Comparison of ENCODE assay signal across 12 cellular contexts in genomic region chr22:19488884-19489843, GRCh38. TPM values are rescaled to one million over a fixed set of nuclear protein-coding genes. Genes with fewer than 3 reads are reported as not detected.
DNase-seq lines count a peak whose midpoint lies in the region; ATAC-seq, FAIRE-seq and TF ChIP-seq lines count a peak whose summit lies in the region.
"Had no signal": no experiment of that assay in that cellular context is flagged by ENCODE, and none has a peak within 500 bp of the region (broad histone marks: within the 10 kb centered on the region; RNA-seq: fewer than 3 reads in every experiment).

No MANE protein-coding gene starts in this region.

- TF ChIP-seq RAD21 in A549 (conservative IDR thresholded peaks at IDR 0.05 in 1 of 2, IDR thresholded peaks at IDR 0.05 in 1 of 2), result no peak

- H3K4me2 ChIP-seq in A549, result no peak overlapping the region

- no peak overlapping the region for H3K4me3 Mint-ChIP-seq in stimulated activated effector memory CD8-positive, alpha-beta T cell treated with anti-CD3 and anti-CD28 coated beads, Interleukin-12 subunit alpha, Interleukin-12 subunit beta, amount 100 ng/mL, for 72 hours
- H3K4me3 Mint-ChIP-seq: activated CD4-positive, alpha-beta memory T cell treated with anti-CD3 and anti-CD28 coated beads, Interleukin-2, amount 10 ng/mL, durations not matched to agents 7 days and 5 days; IgD-negative memory B cell had no signal

- H3K27ac ChIP-seq in A549 (no peak overlapping the region), VCaP (peak overlapping the region; percentile 32)
- H3K27ac ChIP-seq: epithelial cell of prostate had no signal

- no peaks in the 10 kb centered on the region for H3K9me3 Mint-ChIP-seq in stimulated activated effector memory CD8-positive, alpha-beta T cell treated with anti-CD3 and anti-CD28 coated beads, Interleukin-12 subunit alpha, Interleukin-12 subunit beta, amount 100 ng/mL, for 72 hours
- H3K9me3 Mint-ChIP-seq: activated CD4-positive, alpha-beta memory T cell treated with anti-CD3 and anti-CD28 coated beads, Interleukin-2, amount 10 ng/mL, durations not matched to agents 7 days and 5 days; IgD-negative memory B cell had no signal

- CTCF ChIA-PET in A549 (lab: Yijun Ruan, JAX), result interaction anchor here (0.7 to 2.1 kb wide), 3 partner anchors 17 to 142 kb away, joined by 3 to 6 read pairs (median 3); no protein-coding TSS in a partner anchor

- no peak overlapping the region for H3K4me3 ChIP-seq in A549

- no peak for TF ChIP-seq POLR2A in A549 (IDR thresholded peaks at IDR 0.05; ENCODE audit: low read length)

- H3K36me3 Mint-ChIP-seq in stimulated activated effector memory CD8-positive, alpha-beta T cell treated with anti-CD3 and anti-CD28 coated beads, Interleukin-12 subunit alpha, Interleukin-12 subunit beta, amount 100 ng/mL, for 72 hours, result peaks cover 98% of the 10 kb centered on the region
- H3K36me3 Mint-ChIP-seq: IgD-negative memory B cell had no signal

- TF ChIP-seq CTCF in A549 (IDR thresholded peaks at IDR 0.05) (no peak), VCaP (conservative IDR thresholded peaks at IDR 0.05) (peak; percentile 55)

- H3K4me1 Mint-ChIP-seq in stimulated activated effector memory CD8-positive, alpha-beta T cell treated with anti-CD3 and anti-CD28 coated beads, Interleukin-12 subunit alpha, Interleukin-12 subunit beta, amount 100 ng/mL, for 72 hours, result peaks cover 20% of the 10 kb centered on the region

- FAIRE-seq in A549 (lab: Jason Lieb, UNC), result no peak
- FAIRE-seq: urothelium cell line had no signal

- DNase-seq in A549 (ENCODE audit: low read depth in 1 of 2, low spot score in 1 of 2), result peak in 1 of 2 experiments; percentile 14
- DNase-seq in GM03348 (ENCODE audit: low spot score), result peak; percentile 58
- no peak for DNase-seq in left cardiac atrium
- no peak for DNase-seq in T-helper 1 cell
- DNase-seq in RPMI8226, result no peak
- no peak for DNase-seq in stimulated activated effector memory CD8-positive, alpha-beta T cell treated with anti-CD3 and anti-CD28 coated beads, Interleukin-12 subunit alpha, Interleukin-12 subunit beta, amount 100 ng/mL, for 72 hours (ENCODE audit: low spot score in 2 of 2)
- DNase-seq: activated CD4-positive, alpha-beta memory T cell treated with anti-CD3 and anti-CD28 coated beads, Interleukin-2, amount 10 ng/mL, durations not matched to agents 7 days and 5 days had no signal

- WGBS in A549 (ENCODE audit: missing lambda C conversion rate), result 90% methylated on average over 7 of the region's 7 CpGs

- no peak overlapping the region for H3K27ac Mint-ChIP-seq in stimulated activated effector memory CD8-positive, alpha-beta T cell treated with anti-CD3 and anti-CD28 coated beads, Interleukin-12 subunit alpha, Interleukin-12 subunit beta, amount 100 ng/mL, for 72 hours
- H3K27ac Mint-ChIP-seq: activated CD4-positive, alpha-beta memory T cell treated with anti-CD3 and anti-CD28 coated beads, Interleukin-2, amount 10 ng/mL, durations not matched to agents 7 days and 5 days had no signal

- 0 out of 3 replicates have a peak, but pooled peaks cover 3% of the 10 kb centered on the region for H3K4me1 ChIP-seq in A549

- TF ChIP-seq EP300 in A549 (IDR thresholded peaks at IDR 0.05), result no peak

- POLR2A ChIA-PET in A549 (lab: Yijun Ruan, JAX), result interaction anchor here (1.0 kb wide), 1 partner anchor 9 kb away, joined by 4 read pairs; the partner anchor contains the start of gene CDC45

- intact Hi-C loops in left cardiac atrium (cut with DNase I), result no loop called here

- ATAC-seq in A549, result peak; percentile 54 to 73; a peak in 4 of 6 replicates
- ATAC-seq in left cardiac atrium, result peak; percentile 47 to 71
- ATAC-seq in GM19467 (IDR thresholded peaks at IDR 0.05; ENCODE audit: unreplicated experiment), result no peak
- ATAC-seq in stimulated activated effector memory CD8-positive, alpha-beta T cell treated with anti-CD3 and anti-CD28 coated beads, Interleukin-12 subunit alpha, Interleukin-12 subunit beta, amount 100 ng/mL, for 72 hours, result no peak

- H3K9me3 ChIP-seq in A549, result no peaks in the 10 kb centered on the region

TF ChIP-seq in A549, 52 proteins besides CTCF, POLR2A, EP300 and RAD21 (continues in another document):
- no peak for TF ChIP-seq E2F6 (IDR thresholded peaks at IDR 0.05; ENCODE audit: borderline replicate concordance, low read depth)
- no peak for TF ChIP-seq MAX (IDR thresholded peaks at IDR 0.05)
- no peak for TF ChIP-seq HMGXB4 (CRISPR knock-in tag; IDR thresholded peaks at IDR 0.05; ENCODE audit: borderline replicate concordance)
- TF ChIP-seq EHMT2 (IDR thresholded peaks at IDR 0.05; ENCODE audit: low read depth), result no peak
- TF ChIP-seq RFX5 (IDR thresholded peaks at IDR 0.05), result no peak
- TF ChIP-seq FOSL2 (IDR thresholded peaks at IDR 0.05), result no peak
- TF ChIP-seq FOSL2 (CRISPR knock-in tag; IDR thresholded peaks at IDR 0.05), result no peak
- no peak for TF ChIP-seq HOXB5 (CRISPR knock-in tag; IDR thresholded peaks at IDR 0.05)
- TF ChIP-seq ZSCAN20 (CRISPR knock-in tag; IDR thresholded peaks at IDR 0.05), result no peak

RNA-seq across cellular contexts. Expression of gene CDC45, which starts 9.4 kb away (rescaled TPM):
- polyA plus RNA-seq in A549 (2011; rRNA removed) (36.7 and 51.6 TPM in 2 replicates), A549 (2017; fragmentation: RNase III; extraction: RNeasy Plus Mini Kit Qiagen cat#74134 plus additional on column Dnase treatment) (44.5 to 47.2 TPM (median 46.0 TPM) in 3 replicates)
- polyA plus RNA-seq in A549 (2012; cell fraction: cytosol; rRNA removed), result 54.6 and 59.4 TPM in 2 replicates
- polyA plus RNA-seq in A549 (2012; cell fraction: nucleus; rRNA removed), result 96.1 and 103 TPM in 2 replicates
- polyA minus RNA-seq in A549 (2011; rRNA and poly(A)+ RNA removed), result 22.1 and 32.8 TPM in 2 replicates
- 1 to 10 TPM in 1 of 2 donors, under 1 TPM in 1; 0.34 to 2.1 TPM for total RNA-seq in left cardiac atrium

RNA-seq across cellular contexts. Expression of gene UFD1, which starts 10.2 kb away (rescaled TPM):
- polyA plus RNA-seq in A549 (2011; rRNA removed) (96.1 and 117 TPM in 2 replicates), A549 (2017; fragmentation: RNase III; extraction: RNeasy Plus Mini Kit Qiagen cat#74134 plus additional on column Dnase treatment) (94.4 to 109 TPM (median 95.4 TPM) in 3 replicates)
- 151 and 152 TPM in 2 replicates for polyA plus RNA-seq in A549 (2012; cell fraction: cytosol; rRNA removed)
- 87.3 and 107 TPM in 2 replicates for polyA plus RNA-seq in A549 (2012; cell fraction: nucleus; rRNA removed)
- polyA minus RNA-seq in A549 (2011; rRNA and poly(A)+ RNA removed), result 102 and 137 TPM in 2 replicates
- 10 to 100 TPM; 43.8 to 46.9 TPM for total RNA-seq in left cardiac atrium

RNA-seq across cellular contexts. Expression of gene CLDN5, which starts 35.0 kb away (rescaled TPM):
- not detected in 2 replicates for polyA plus RNA-seq in A549 (2011; rRNA removed)
- not detected in 2 replicates for polyA plus RNA-seq in A549 (2012; cell fraction: cytosol; rRNA removed)
- polyA plus RNA-seq in A549 (2012; cell fraction: nucleus; rRNA removed), result not detected in 2 replicates
- polyA plus RNA-seq in A549 (2017; fragmentation: RNase III; extraction: RNeasy Plus Mini Kit Qiagen cat#74134 plus additional on column Dnase treatment), result not detected in 3 replicates
- not detected in 2 replicates for polyA minus RNA-seq in A549 (2011; rRNA and poly(A)+ RNA removed)
- 10 to 100 TPM; 23.3 to 42.1 TPM for total RNA-seq in left cardiac atrium

RNA-seq across cellular contexts. Expression of gene C22orf39, which starts 41.7 kb away (rescaled TPM):
- polyA plus RNA-seq in A549 (2011; rRNA removed) (19.5 and 20.7 TPM in 2 replicates), A549 (2017; fragmentation: RNase III; extraction: RNeasy Plus Mini Kit Qiagen cat#74134 plus additional on column Dnase treatment) (19.4 to 20.2 TPM (median 19.5 TPM) in 3 replicates)
- 17.2 and 21.4 TPM in 2 replicates for polyA plus RNA-seq in A549 (2012; cell fraction: cytosol; rRNA removed)
- 9.6 and 12.1 TPM in 2 replicates for polyA plus RNA-seq in A549 (2012; cell fraction: nucleus; rRNA removed)
- 15.7 and 23.4 TPM in 2 replicates for polyA minus RNA-seq in A549 (2011; rRNA and poly(A)+ RNA removed)
- 10 to 100 TPM; 38.3 to 48.0 TPM for total RNA-seq in left cardiac atrium

RNA-seq across cellular contexts. Expression of gene MRPL40, which starts 56.8 kb away (rescaled TPM):
- polyA plus RNA-seq in A549 (2011; rRNA removed), result 43.3 and 45.7 TPM in 2 replicates
- 24.9 and 25.2 TPM in 2 replicates for polyA plus RNA-seq in A549 (2012; cell fraction: cytosol; rRNA removed)
- 8.0 and 10.1 TPM in 2 replicates for polyA plus RNA-seq in A549 (2012; cell fraction: nucleus; rRNA removed)
- polyA plus RNA-seq in A549 (2017; fragmentation: RNase III; extraction: RNeasy Plus Mini Kit Qiagen cat#74134 plus additional on column Dnase treatment), result 32.1 to 35.1 TPM (median 34.0 TPM) in 3 replicates
- polyA minus RNA-seq in A549 (2011; rRNA and poly(A)+ RNA removed), result 10.2 and 10.8 TPM in 2 replicates
- total RNA-seq in left cardiac atrium, result 10 to 100 TPM; 30.2 to 32.2 TPM

Comparison
In these comparisons a context has a peak if more than half of its experiments do, and no peak if none do; other contexts are left out.
1. ATAC-seq: peak in A549 (2 of 2) and left cardiac atrium (2 of 2); none in GM19467 (single experiment) and stimulated activated effector memory CD8-positive, alpha-beta T cell treated with anti-CD3 and anti-CD28 coated beads, Interleukin-12 subunit alpha, Interleukin-12 subunit beta, amount 100 ng/mL, for 72 hours (single experiment).